36 cellular contexts compared by ENCODE assay signal in genomic region chr12:124151583-124151982, GRCh38.
"Had no signal": no experiment of that assay in that cellular context is flagged by ENCODE, and none has a peak within 500 bp of the region (broad histone marks: within the 10 kb centered on the region; RNA-seq: fewer than 3 reads in every experiment).

No MANE protein-coding gene starts in this region.

- H3K36me3 Mint-ChIP-seq: activated CD8-positive, alpha-beta memory T cell treated with anti-CD3 and anti-CD28 coated beads, Interleukin-2, amount 10 ng/mL, durations not matched to agents 7 days and 5 days; activated naive CD4-positive, alpha-beta T cell treated with anti-CD3 and anti-CD28 coated beads, Interleukin-2, amount 10 ng/mL, durations not matched to agents 7 days and 5 days; activated naive CD4-positive, alpha-beta T cell treated with anti-CD3 and anti-CD28 coated beads, Interleukin-2, amount 50 U/mL, for 24 hours; activated naive CD8-positive, alpha-beta T cell treated with anti-CD3 and anti-CD28 coated beads, Interleukin-2, amount 10 ng/mL, durations not matched to agents 7 days and 5 days had no signal

- H3K27ac ChIP-seq: body of pancreas, brain microvascular endothelial cell, breast epithelium, VCaP had no signal

- H3K27me3 Mint-ChIP-seq: activated CD4-positive, alpha-beta T cell treated with anti-CD3 and anti-CD28 coated beads, Interleukin-2, amount 10 ng/mL, durations not matched to agents 7 days and 5 days; activated CD8-positive, alpha-beta memory T cell treated with anti-CD3 and anti-CD28 coated beads, Interleukin-2, amount 10 ng/mL, durations not matched to agents 7 days and 5 days; activated naive CD4-positive, alpha-beta T cell treated with anti-CD3 and anti-CD28 coated beads, Interleukin-2, amount 10 ng/mL, durations not matched to agents 7 days and 5 days; activated naive CD4-positive, alpha-beta T cell treated with anti-CD3 and anti-CD28 coated beads, Interleukin-2, amount 50 U/mL, for 24 hours; activated naive CD8-positive, alpha-beta T cell treated with anti-CD3 and anti-CD28 coated beads, Interleukin-2, amount 50 U/mL, for 24 hours; activated T-cell treated with anti-CD3 and anti-CD28 coated beads, Interleukin-2, amount 50 U/mL, for 24 hours had no signal

- H3K9me3 ChIP-seq: body of pancreas, breast epithelium had no signal

- H3K4me3 ChIP-seq: body of pancreas, breast epithelium had no signal

- H3K4me1 ChIP-seq: body of pancreas, breast epithelium had no signal

- ATAC-seq: activated CD4-positive, alpha-beta T cell treated with anti-CD3 and anti-CD28 coated beads for 36 hours; activated CD4-positive, CD25-positive, alpha-beta regulatory T cell treated with anti-CD3 and anti-CD28 coated beads, Interleukin-2, amount 50 U/mL, for 24 hours; activated CD8-positive, alpha-beta memory T cell treated with anti-CD3 and anti-CD28 coated beads, Interleukin-2, amount 10 ng/mL, durations not matched to agents 7 days and 5 days; activated CD8-positive, alpha-beta T cell treated with anti-CD3 and anti-CD28 coated beads, Interleukin-2, amount 10 ng/mL, durations not matched to agents 7 days and 5 days; activated naive CD8-positive, alpha-beta T cell treated with anti-CD3 and anti-CD28 coated beads, Interleukin-2, amount 50 U/mL, for 24 hours; body of pancreas had no signal

- H3K9me3 Mint-ChIP-seq: activated CD4-positive, alpha-beta memory T cell treated with anti-CD3 and anti-CD28 coated beads, Interleukin-2, amount 10 ng/mL, durations not matched to agents 7 days and 5 days; activated CD4-positive, alpha-beta T cell treated with anti-CD3 and anti-CD28 coated beads, Interleukin-2, amount 10 ng/mL, durations not matched to agents 7 days and 5 days; activated naive CD4-positive, alpha-beta T cell treated with anti-CD3 and anti-CD28 coated beads, Interleukin-2, amount 10 ng/mL, durations not matched to agents 7 days and 5 days; activated naive CD4-positive, alpha-beta T cell treated with anti-CD3 and anti-CD28 coated beads, Interleukin-2, amount 50 U/mL, for 24 hours; activated naive CD8-positive, alpha-beta T cell treated with anti-CD3 and anti-CD28 coated beads, Interleukin-2, amount 10 ng/mL, durations not matched to agents 7 days and 5 days; activated naive CD8-positive, alpha-beta T cell treated with anti-CD3 and anti-CD28 coated beads, Interleukin-2, amount 50 U/mL, for 24 hours; activated T-cell treated with anti-CD3 and anti-CD28 coated beads, Interleukin-2, amount 50 U/mL, for 24 hours; activated T-helper 2 cell treated with anti-CD3 and anti-CD28 coated beads, Interferon-gamma antibody, Interleukin-2, Interleukin-4, amounts not matched to agents 10 μg/mL and 5 μg/mL and 100 μg/mL, durations not matched to agents 14 hours and 24 hours and 36 hours; T-helper 1 cell treated with Interleukin-12 subunit alpha and Interleukin-12 subunit beta and Interleukin-4 antibody, amounts not matched to agents 30 μg/mL and 1 μg/mL, for 36 hours; T-helper 2 cell treated with Interferon-gamma antibody and Interleukin-4, amounts not matched to agents 5 μg/mL and 100 μg/mL, for 36 hours had no signal

- H3K27ac Mint-ChIP-seq: activated CD4-positive, alpha-beta memory T cell treated with anti-CD3 and anti-CD28 coated beads, Interleukin-2, amount 10 ng/mL, durations not matched to agents 7 days and 5 days; activated CD4-positive, alpha-beta T cell treated with anti-CD3 and anti-CD28 coated beads for 36 hours; activated CD4-positive, alpha-beta T cell treated with anti-CD3 and anti-CD28 coated beads, Interleukin-2, amount 10 ng/mL, durations not matched to agents 7 days and 5 days; activated CD8-positive, alpha-beta memory T cell treated with anti-CD3 and anti-CD28 coated beads, Interleukin-2, amount 10 ng/mL, durations not matched to agents 7 days and 5 days; activated CD8-positive, alpha-beta T cell treated with anti-CD3 and anti-CD28 coated beads, Interleukin-2, amount 10 ng/mL, durations not matched to agents 7 days and 5 days; activated naive CD4-positive, alpha-beta T cell treated with anti-CD3 and anti-CD28 coated beads, Interleukin-2, amount 10 ng/mL, durations not matched to agents 7 days and 5 days; activated naive CD4-positive, alpha-beta T cell treated with anti-CD3 and anti-CD28 coated beads, Interleukin-2, amount 50 U/mL, for 24 hours; activated naive CD8-positive, alpha-beta T cell; activated naive CD8-positive, alpha-beta T cell treated with anti-CD3 and anti-CD28 coated beads, Interleukin-2, amount 10 ng/mL, durations not matched to agents 7 days and 5 days; activated naive CD8-positive, alpha-beta T cell treated with anti-CD3 and anti-CD28 coated beads, Interleukin-2, amount 50 U/mL, for 24 hours; activated T-cell treated with anti-CD3 and anti-CD28 coated beads, Interleukin-2, amount 50 U/mL, for 24 hours; activated T-helper 2 cell treated with anti-CD3 and anti-CD28 coated beads, Interferon-gamma antibody, Interleukin-2, Interleukin-4, amounts not matched to agents 10 μg/mL and 5 μg/mL and 100 μg/mL, durations not matched to agents 14 hours and 24 hours and 36 hours; T-helper 1 cell treated with Interleukin-12 subunit alpha and Interleukin-12 subunit beta and Interleukin-4 antibody, amounts not matched to agents 30 μg/mL and 1 μg/mL, for 36 hours; T-helper 2 cell treated with Interferon-gamma antibody and Interleukin-4, amounts not matched to agents 5 μg/mL and 100 μg/mL, for 36 hours had no signal

- H3K4me1 Mint-ChIP-seq: activated CD4-positive, alpha-beta memory T cell treated with anti-CD3 and anti-CD28 coated beads, Interleukin-2, amount 10 ng/mL, durations not matched to agents 7 days and 5 days; activated CD4-positive, alpha-beta T cell treated with anti-CD3 and anti-CD28 coated beads for 36 hours; activated CD4-positive, alpha-beta T cell treated with anti-CD3 and anti-CD28 coated beads, Interleukin-2, amount 10 ng/mL, durations not matched to agents 7 days and 5 days; activated CD8-positive, alpha-beta memory T cell treated with anti-CD3 and anti-CD28 coated beads, Interleukin-2, amount 10 ng/mL, durations not matched to agents 7 days and 5 days; activated naive CD4-positive, alpha-beta T cell treated with anti-CD3 and anti-CD28 coated beads, Interleukin-2, amount 10 ng/mL, durations not matched to agents 7 days and 5 days; activated naive CD4-positive, alpha-beta T cell treated with anti-CD3 and anti-CD28 coated beads, Interleukin-2, amount 50 U/mL, for 24 hours; activated naive CD8-positive, alpha-beta T cell treated with anti-CD3 and anti-CD28 coated beads, Interleukin-2, amount 50 U/mL, for 24 hours had no signal

- H3K4me3 Mint-ChIP-seq: activated CD4-positive, alpha-beta memory T cell treated with anti-CD3 and anti-CD28 coated beads, Interleukin-2, amount 10 ng/mL, durations not matched to agents 7 days and 5 days; activated CD4-positive, alpha-beta T cell treated with anti-CD3 and anti-CD28 coated beads for 36 hours; activated CD4-positive, alpha-beta T cell treated with anti-CD3 and anti-CD28 coated beads, Interleukin-2, amount 10 ng/mL, durations not matched to agents 7 days and 5 days; activated CD8-positive, alpha-beta memory T cell treated with anti-CD3 and anti-CD28 coated beads, Interleukin-2, amount 10 ng/mL, durations not matched to agents 7 days and 5 days; activated CD8-positive, alpha-beta T cell treated with anti-CD3 and anti-CD28 coated beads, Interleukin-2, amount 10 ng/mL, durations not matched to agents 7 days and 5 days; activated naive CD4-positive, alpha-beta T cell treated with anti-CD3 and anti-CD28 coated beads, Interleukin-2, amount 10 ng/mL, durations not matched to agents 7 days and 5 days; activated naive CD4-positive, alpha-beta T cell treated with anti-CD3 and anti-CD28 coated beads, Interleukin-2, amount 50 U/mL, for 24 hours; activated naive CD8-positive, alpha-beta T cell; activated naive CD8-positive, alpha-beta T cell treated with anti-CD3 and anti-CD28 coated beads, Interleukin-2, amount 10 ng/mL, durations not matched to agents 7 days and 5 days; activated naive CD8-positive, alpha-beta T cell treated with anti-CD3 and anti-CD28 coated beads, Interleukin-2, amount 50 U/mL, for 24 hours; activated T-cell treated with anti-CD3 and anti-CD28 coated beads, Interleukin-2, amount 50 U/mL, for 24 hours; T-helper 1 cell treated with Interleukin-12 subunit alpha and Interleukin-12 subunit beta and Interleukin-4 antibody, amounts not matched to agents 30 μg/mL and 1 μg/mL, for 36 hours; T-helper 2 cell treated with Interferon-gamma antibody and Interleukin-4, amounts not matched to agents 5 μg/mL and 100 μg/mL, for 36 hours had no signal

- H3K36me3 ChIP-seq: brain microvascular endothelial cell, breast epithelium had no signal

- DNase-seq: activated CD4-positive, alpha-beta memory T cell treated with anti-CD3 and anti-CD28 coated beads, Interleukin-2, amount 10 ng/mL, durations not matched to agents 7 days and 5 days; activated CD4-positive, alpha-beta T cell treated with anti-CD3 and anti-CD28 coated beads for 1 hour; activated CD4-positive, alpha-beta T cell treated with anti-CD3 and anti-CD28 coated beads for 36 hours; activated CD4-positive, alpha-beta T cell treated with anti-CD3 and anti-CD28 coated beads for 48 hours; activated CD4-positive, alpha-beta T cell treated with anti-CD3 and anti-CD28 coated beads, Interleukin-2, amount 10 ng/mL, durations not matched to agents 7 days and 5 days; activated CD4-positive, alpha-beta T cell treated with anti-CD3 and anti-CD28 coated beads, Interleukin-2, amount 50 U/mL, for 48 hours; activated CD4-positive, CD25-positive, alpha-beta regulatory T cell; activated CD8-positive, alpha-beta memory T cell treated with anti-CD3 and anti-CD28 coated beads for 24 hours; activated CD8-positive, alpha-beta memory T cell treated with anti-CD3 and anti-CD28 coated beads, Interleukin-2, amount 10 ng/mL, durations not matched to agents 7 days and 5 days; activated CD8-positive, alpha-beta memory T cell treated with anti-CD3 and anti-CD28 coated beads, Interleukin-2, amount 50 U/mL, for 48 hours; activated CD8-positive, alpha-beta T cell treated with anti-CD3 and anti-CD28 coated beads, Interleukin-2, amount 10 ng/mL, durations not matched to agents 7 days and 5 days; activated effector memory CD4-positive, alpha-beta T cell treated with Interleukin-2 at 50 U/mL for 16 hours; activated gamma-delta T cell; activated naive CD4-positive, alpha-beta T cell treated with anti-CD3 and anti-CD28 coated beads, Interleukin-2, amount 10 ng/mL, durations not matched to agents 7 days and 5 days; activated naive CD4-positive, alpha-beta T cell treated with Interleukin-2 at 50 U/mL for 16 hours; activated naive CD8-positive, alpha-beta T cell treated with anti-CD3 and anti-CD28 coated beads, Interleukin-2, amount 10 ng/mL, durations not matched to agents 7 days and 5 days; activated naive CD8-positive, alpha-beta T cell treated with anti-CD3 and anti-CD28 coated beads, Interleukin-2, amount 50 U/mL, for 24 hours; activated T-cell treated with anti-CD3 and anti-CD28 coated beads, Interleukin-2, amount 50 U/mL, for 24 hours; activated T-cell treated with anti-CD3 and anti-CD28 coated beads, Interleukin-2, amount 50 U/mL, for 48 hours; aorta; body of pancreas; brain microvascular endothelial cell; central memory CD4-positive, alpha-beta T cell; T-helper 1 cell; T-helper 2 cell; T-helper 9 cell had no signal

- FAIRE-seq: astrocyte, TTC549 had no signal

- H3K27me3 ChIP-seq: body of pancreas, breast epithelium had no signal
